In genomic region chr14:96362071-96362964, GRCh38 we compare ENCODE assay signal across 8 cellular contexts. TPM values are rescaled to one million over a fixed set of nuclear protein-coding genes. Genes with fewer than 3 reads are reported as not detected.
DNase-seq lines count a peak whose midpoint lies in the region; ATAC-seq, FAIRE-seq and TF ChIP-seq lines count a peak whose summit lies in the region.

No MANE protein-coding gene starts in this region.

- FAIRE-seq in endothelial cell of umbilical vein (lab: Jason Lieb, UNC) = peak; percentile 73

- no peaks in the 10 kb centered on the region for H3K27me3 ChIP-seq in endothelial cell of umbilical vein (ENCODE audit: control insufficient read depth in 2 of 2, insufficient read depth in 2 of 2, low read length in 2 of 2)

- H3K9me1 ChIP-seq in endothelial cell of umbilical vein (replicated peaks; ENCODE audit: control insufficient read depth, extremely low read depth, insufficient read depth, low read length) = no peaks in the 10 kb centered on the region

- H3K4me2 ChIP-seq in endothelial cell of umbilical vein (ENCODE audit: insufficient read depth, low read length) = peak overlapping the region; percentile 97

- peaks cover 23% of the 10 kb centered on the region for H3K4me1 ChIP-seq in endothelial cell of umbilical vein (ENCODE audit: control insufficient read depth, extremely low read depth, insufficient read depth, low read length)

- ATAC-seq in GM18519 (IDR thresholded peaks at IDR 0.05; ENCODE audit: low FRiP score, unreplicated experiment) (peak; percentile 13), HG03139 (IDR thresholded peaks at IDR 0.05; ENCODE audit: unreplicated experiment) (peak; percentile 12)
- ATAC-seq in stimulated activated naive CD8-positive, alpha-beta T cell treated with anti-CD3 and anti-CD28 coated beads, Interleukin-15, amount 100 ng/mL, for 72 hours = peak; percentile 46

- H3K27me3 Mint-ChIP-seq in stimulated activated naive CD8-positive, alpha-beta T cell treated with anti-CD3 and anti-CD28 coated beads, Interleukin-15, amount 100 ng/mL, for 72 hours = no peaks in the 10 kb centered on the region

- peak overlapping the region; percentile 80 to 97 (median 95) for H3K4me3 ChIP-seq in endothelial cell of umbilical vein (replicated peaks in 1 of 3; ENCODE audit: insufficient read depth in 1 of 3, low read depth in 1 of 3, low read length in 3 of 3)

- DNase-seq in A172 (ENCODE audit: low spot score) = peak; percentile 41
- peak; percentile 73 for DNase-seq in NCI-H774 (lab: John Stamatoyannopoulos, UW)
- DNase-seq in activated CD8-positive, alpha-beta memory T cell treated with anti-CD3 and anti-CD28 coated beads for 24 hours = peak; percentile 65
- peak; percentile 72 for DNase-seq in endothelial cell of umbilical vein (ENCODE audit: low read depth, low spot score)
- peak; percentile 34 for DNase-seq in mucosa of gallbladder (ENCODE audit: low spot score)
- peak; percentile 44 to 59 for DNase-seq in stimulated activated naive CD8-positive, alpha-beta T cell treated with anti-CD3 and anti-CD28 coated beads, Interleukin-15, amount 100 ng/mL, for 72 hours

- H3K9ac ChIP-seq in endothelial cell of umbilical vein (replicated peaks; ENCODE audit: extremely low read depth, insufficient read depth, low read length) = peak overlapping the region; percentile 90

- POLR2A ChIA-PET in endothelial cell of umbilical vein (lab: Charles Lee) = no interaction called here

- dilution Hi-C loops in endothelial cell of umbilical vein (cut with MboI; ENCODE audit: extremely low pct_ligation_motif_present, low sequenced_read_pairs) = no loop called here

- no peaks in the 10 kb centered on the region for H3K36me3 ChIP-seq in endothelial cell of umbilical vein (ENCODE audit: control insufficient read depth in 2 of 2, extremely low read depth in 1 of 2, insufficient read depth in 2 of 2, low read length in 2 of 2)

- no TSS peak for BruUV-seq in endothelial cell of umbilical vein (replicated peaks; lab: Mats Ljungman, UMichigan)

- no peak for TF ChIP-seq POLR2A in endothelial cell of umbilical vein (IDR thresholded peaks at IDR 0.05; ENCODE audit: low read depth, low read length)

- peak overlapping the region; percentile 97 to 99 for H3K27ac Mint-ChIP-seq in stimulated activated naive CD8-positive, alpha-beta T cell treated with anti-CD3 and anti-CD28 coated beads, Interleukin-15, amount 100 ng/mL, for 72 hours

- peaks cover 52% of the 10 kb centered on the region for H3K79me2 ChIP-seq in endothelial cell of umbilical vein (ENCODE audit: control insufficient read depth, insufficient read depth, low read length)

- CTCF ChIA-PET in endothelial cell of umbilical vein (lab: Charles Lee) = interaction anchor here (1.1 kb wide), 1 partner anchor 29 kb away, joined by 3 read pairs; no protein-coding TSS in a partner anchor

- peak overlapping the region; percentile 95 for H2AFZ ChIP-seq in endothelial cell of umbilical vein (ENCODE audit: low read depth, low read length)

- peak overlapping the region; percentile 82 for H3K27ac ChIP-seq in endothelial cell of umbilical vein (ENCODE audit: insufficient read depth, low read depth, low read length)

- H4K20me1 ChIP-seq in endothelial cell of umbilical vein (replicated peaks; ENCODE audit: control insufficient read depth, extremely low read depth, insufficient read depth, low read length) = no peaks in the 10 kb centered on the region

- peak overlapping the region; percentile 95 to 99 for H3K4me3 Mint-ChIP-seq in stimulated activated naive CD8-positive, alpha-beta T cell treated with anti-CD3 and anti-CD28 coated beads, Interleukin-15, amount 100 ng/mL, for 72 hours

- H3K4me1 Mint-ChIP-seq in stimulated activated naive CD8-positive, alpha-beta T cell treated with anti-CD3 and anti-CD28 coated beads, Interleukin-15, amount 100 ng/mL, for 72 hours = peaks cover 60% of the 10 kb centered on the region

- no peaks in the 10 kb centered on the region for H3K9me3 ChIP-seq in endothelial cell of umbilical vein (replicated peaks; ENCODE audit: control insufficient read depth, insufficient read depth, low read length)

- intact Hi-C loops in endothelial cell of umbilical vein (cut with micrococcal nuclease) = no loop called here

- no peak for TF ChIP-seq CTCF in endothelial cell of umbilical vein (IDR thresholded peaks at IDR 0.05; ENCODE audit: extremely low read depth in 1 of 2, insufficient read depth in 1 of 2, low read depth in 1 of 2, low read length in 2 of 2)

- H3K9me3 Mint-ChIP-seq in stimulated activated naive CD8-positive, alpha-beta T cell treated with anti-CD3 and anti-CD28 coated beads, Interleukin-15, amount 100 ng/mL, for 72 hours = no peaks in the 10 kb centered on the region

TF ChIP-seq in endothelial cell of umbilical vein, 7 proteins besides CTCF, POLR2A, EP300 and RAD21:
- TF ChIP-seq GATA2 (IDR thresholded peaks at IDR 0.05; ENCODE audit: insufficient read depth, insufficient read length, low read depth, low read length) (no peak), POLR2AphosphoS5 (IDR thresholded peaks at IDR 0.05; ENCODE audit: insufficient read depth, low read depth, low read length) (no peak), MYC (IDR thresholded peaks at IDR 0.05; ENCODE audit: low read depth, low read length) (no peak), FOS (IDR thresholded peaks at IDR 0.05; ENCODE audit: borderline replicate concordance, insufficient read depth, low read length) (no peak), EZH2 (IDR thresholded peaks at IDR 0.05; ENCODE audit: borderline replicate concordance, low read depth, low read length, severe bottlenecking) (no peak), JUN (IDR thresholded peaks at IDR 0.05; ENCODE audit: borderline replicate concordance, insufficient read depth, insufficient read length, low read depth) (no peak)
- TF ChIP-seq, protein P1, sequence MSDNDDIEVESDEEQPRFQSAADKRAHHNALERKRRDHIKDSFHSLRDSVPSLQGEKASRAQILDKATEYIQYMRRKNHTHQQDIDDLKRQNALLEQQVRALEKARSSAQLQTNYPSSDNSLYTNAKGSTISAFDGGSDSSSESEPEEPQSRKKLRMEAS (IDR thresholded peaks at IDR 0.05; ENCODE audit: insufficient read depth, insufficient read length) = peak; percentile 81

RNA-seq across cellular contexts. Expression of gene ATG2B, which starts 0.8 kb away (rescaled TPM):
- total RNA-seq in A172 (2014; rRNA removed; shearing (Covaris generic)) = 7.3 and 9.3 TPM in 2 replicates
- total RNA-seq in endothelial cell of umbilical vein (17.8 and 18.3 TPM in 2 replicates), mucosa of gallbladder (24.5 TPM)
- 4.9 and 5.9 TPM in 2 replicates for polyA plus RNA-seq in endothelial cell of umbilical vein
- 6.5 TPM in 2 replicates for polyA plus RNA-seq in endothelial cell of umbilical vein (2011; cell fraction: cytosol; rRNA removed)
- polyA plus RNA-seq in endothelial cell of umbilical vein (2011; cell fraction: nucleus; rRNA removed) = 32.2 and 34.8 TPM in 2 replicates
- polyA plus RNA-seq in endothelial cell of umbilical vein (2012) = 8.2 and 12.4 TPM in 2 replicates
- polyA minus RNA-seq in endothelial cell of umbilical vein = 20.0 and 24.9 TPM in 2 replicates
- polyA minus RNA-seq in endothelial cell of umbilical vein (2011; cell fraction: cytosol; rRNA and poly(A)+ RNA removed) = 8.7 TPM
- 49.8 and 56.5 TPM in 2 replicates for polyA minus RNA-seq in endothelial cell of umbilical vein (2011; cell fraction: nucleus; rRNA and poly(A)+ RNA removed)

RNA-seq across cellular contexts. Expression of gene GSKIP, which starts 1.0 kb away (rescaled TPM):
- 32.8 and 33.6 TPM in 2 replicates for total RNA-seq in A172 (2014; rRNA removed; shearing (Covaris generic))
- 15.9 and 20.2 TPM in 2 replicates for total RNA-seq in endothelial cell of umbilical vein
- 7.7 and 9.2 TPM in 2 replicates for polyA plus RNA-seq in endothelial cell of umbilical vein
- polyA plus RNA-seq in endothelial cell of umbilical vein (2011; cell fraction: cytosol; rRNA removed) = 12.0 and 12.8 TPM in 2 replicates
- 4.5 and 7.8 TPM in 2 replicates for polyA plus RNA-seq in endothelial cell of umbilical vein (2011; cell fraction: nucleus; rRNA removed)
- 19.4 and 22.1 TPM in 2 replicates for polyA plus RNA-seq in endothelial cell of umbilical vein (2012)
- 6.6 and 20.5 TPM in 2 replicates for polyA minus RNA-seq in endothelial cell of umbilical vein
- polyA minus RNA-seq in endothelial cell of umbilical vein (2011; cell fraction: cytosol; rRNA and poly(A)+ RNA removed) = 7.7 TPM
- 3.8 and 4.1 TPM in 2 replicates for polyA minus RNA-seq in endothelial cell of umbilical vein (2011; cell fraction: nucleus; rRNA and poly(A)+ RNA removed)
- 22.7 TPM for total RNA-seq in mucosa of gallbladder

RNA-seq across cellular contexts. Expression of gene AK7, which starts 29.6 kb away (rescaled TPM):
- total RNA-seq in A172 (2014; rRNA removed; shearing (Covaris generic)) = 0.71 and 0.74 TPM in 2 replicates
- total RNA-seq in endothelial cell of umbilical vein (0.49 and 0.83 TPM in 2 replicates), mucosa of gallbladder (11.1 TPM)
- 0.18 and 0.51 TPM in 2 replicates for polyA plus RNA-seq in endothelial cell of umbilical vein
- 0.43 and 0.44 TPM in 2 replicates for polyA plus RNA-seq in endothelial cell of umbilical vein (2011; cell fraction: cytosol; rRNA removed)
- 0.34 and 0.39 TPM in 2 replicates for polyA plus RNA-seq in endothelial cell of umbilical vein (2011; cell fraction: nucleus; rRNA removed)
- polyA plus RNA-seq in endothelial cell of umbilical vein (2012) = 0.10 and 0.33 TPM in 2 replicates
- polyA minus RNA-seq in endothelial cell of umbilical vein = 0.15 and 0.21 TPM in 2 replicates
- 1.9 TPM for polyA minus RNA-seq in endothelial cell of umbilical vein (2011; cell fraction: cytosol; rRNA and poly(A)+ RNA removed)
- polyA minus RNA-seq in endothelial cell of umbilical vein (2011; cell fraction: nucleus; rRNA and poly(A)+ RNA removed) = 0.34 and 0.72 TPM in 2 replicates

Comparison
In these comparisons a context has a peak if more than half of its experiments do, and no peak if none do; other contexts are left out.
1. Peak in every context shown above with its lines: DNase-seq, ATAC-seq, H3K4me3 ChIP-seq and H3K27ac ChIP-seq.